Comparison of ENCODE assay signal across 28 cellular contexts in genomic region chr7:40489844-40490602, GRCh38.
DNase-seq lines count a peak whose midpoint lies in the region; TF ChIP-seq lines count a peak whose summit lies in the region.
"Had no signal": no experiment of that assay in that cellular context is flagged by ENCODE, and none has a peak within 500 bp of the region (broad histone marks: within the 10 kb centered on the region; RNA-seq: fewer than 3 reads in every experiment).

No MANE protein-coding gene starts in this region.

- TF ChIP-seq POLR2A in NB4 (IDR thresholded peaks at IDR 0.05; ENCODE audit: extremely low read depth, insufficient read length) = no peak

- no peaks in the 10 kb centered on the region for H3K79me1 ChIP-seq in neuronal stem cell (ENCODE audit: low read depth, low read length)

- H3K4me1 ChIP-seq in neuronal stem cell (ENCODE audit: control insufficient read depth in 2 of 2, insufficient read depth in 1 of 2, low read depth in 1 of 2, low read length in 2 of 2) = no peaks in the 10 kb centered on the region
- H3K4me1 ChIP-seq: lower lobe of right lung, parathyroid adenoma, right atrium auricular region had no signal

- no peaks in the 10 kb centered on the region for H3K9me3 ChIP-seq in neuronal stem cell (replicated peaks in 1 of 2; ENCODE audit: control insufficient read depth in 2 of 2, insufficient read depth in 1 of 2, low read depth in 1 of 2, low read length in 2 of 2)
- H3K9me3 ChIP-seq: lower lobe of right lung had no signal

- H3K4ac ChIP-seq in neuronal stem cell (ENCODE audit: low read length) = no peak overlapping the region

- no peak overlapping the region for H2AFZ ChIP-seq in neuronal stem cell (ENCODE audit: low read length)
- H2AFZ ChIP-seq: parathyroid adenoma had no signal

- H3K18ac ChIP-seq in neuronal stem cell (ENCODE audit: low read length) = no peak overlapping the region

- H4K8ac ChIP-seq in neuronal stem cell (ENCODE audit: low read depth, low read length) = no peak overlapping the region

- no peak overlapping the region for H2BK5ac ChIP-seq in neuronal stem cell (ENCODE audit: low read length)

- H3K4me2 ChIP-seq in neuronal stem cell (ENCODE audit: insufficient read depth, low read length, poor library complexity, severe bottlenecking) = no peak overlapping the region

- H2BK15ac ChIP-seq in neuronal stem cell (ENCODE audit: low read length) = no peak overlapping the region

- in situ Hi-C loops in G401 (cut with HindIII; ENCODE audit: low sequenced_read_pairs) = no loop called here

- WGBS in neuronal stem cell (ENCODE audit: extremely low coverage in 2 of 2, insufficient read length in 2 of 2, insufficient replicate concordance in 1 of 2), 2 donors = no CpG with 5 or more reads among the region's 2 CpGs

- H2AK5ac ChIP-seq in neuronal stem cell (ENCODE audit: low read depth, low read length) = no peak overlapping the region

- H2BK12ac ChIP-seq in neuronal stem cell (ENCODE audit: low read length) = no peak overlapping the region

- no peaks in the 10 kb centered on the region for H3K27me3 ChIP-seq in neuronal stem cell (ENCODE audit: control insufficient read depth in 3 of 3, insufficient read depth in 3 of 3, low read depth in 1 of 3, low read length in 3 of 3)
- H3K27me3 ChIP-seq: MG63, right atrium auricular region had no signal

- no peak overlapping the region for H4K91ac ChIP-seq in neuronal stem cell (ENCODE audit: low read depth, low read length, poor library complexity)

- no peak overlapping the region for H3K23ac ChIP-seq in neuronal stem cell (ENCODE audit: low read depth, low read length, poor library complexity)

- H3K4me3 ChIP-seq in NB4 (ENCODE audit: low read depth, low read length) (no peak overlapping the region), fibroblast of villous mesenchyme (ENCODE audit: low read depth, low read length) (no peak overlapping the region), neuronal stem cell (ENCODE audit: low read length in 2 of 2) (no peak overlapping the region)
- H3K4me3 ChIP-seq: lower lobe of right lung, MG63, right atrium auricular region, SK-N-MC had no signal

- TF ChIP-seq CTCF in NB4 (IDR thresholded peaks at IDR 0.05; ENCODE audit: low read depth, low read length) (no peak), fibroblast of villous mesenchyme (IDR thresholded peaks at IDR 0.05; ENCODE audit: insufficient read depth, low read depth, low read length) (peak; percentile 7)

- no peak overlapping the region for H2BK120ac ChIP-seq in neuronal stem cell (ENCODE audit: low read depth, low read length)

- DNase-seq in G401 (ENCODE audit: low spot score) (peak; percentile 85), NB4 (ENCODE audit: low read depth) (peak; percentile 42), UCSD-AML1 (lab: John Stamatoyannopoulos, UW; ENCODE audit: unreplicated experiment) (peak; percentile 5), fibroblast of villous mesenchyme (ENCODE audit: low read depth) (peak; percentile 45), kidney tubule cell (ENCODE audit: low spot score) (no peak), HuH-7.5 (ENCODE audit: low spot score) (no peak), MV-4-11 (lab: John Stamatoyannopoulos, UW) (no peak), neuronal stem cell (ENCODE audit: low spot score) (no peak)
- DNase-seq: activated CD4-positive, alpha-beta T cell treated with anti-CD3 and anti-CD28 coated beads for 4 hours; activated CD8-positive, alpha-beta memory T cell treated with anti-CD3 and anti-CD28 coated beads for 24 hours; activated gamma-delta T cell; activated naive CD8-positive, alpha-beta T cell treated with anti-CD3 and anti-CD28 coated beads, Interleukin-2, amount 50 U/mL, for 24 hours; activated T-cell treated with anti-CD3 and anti-CD28 coated beads, Interleukin-2, amount 50 U/mL, for 24 hours; DMS53; islet precursor cell; lower lobe of right lung; MG63; NCI-H1417 treated with DMSO at 0.1 percent for 48 hours; NCI-H2081; NCI-H2227 treated with DMSO at 0.1 percent for 48 hours; NCI-H526 treated with DMSO at 0.1 percent for 48 hours; nephron progenitor cell; stimulated activated CD4-positive, alpha-beta T cell treated with anti-CD3 and anti-CD28 coated beads, Interleukin-2, amount 100 ng/mL, for 24 hours; T-helper 2 cell had no signal

- H3K27ac ChIP-seq in neuronal stem cell (replicated peaks; ENCODE audit: low read length) = no peak overlapping the region
- H3K27ac ChIP-seq: lower lobe of right lung, parathyroid adenoma, right atrium auricular region, RWPE1, SK-N-MC had no signal

- no peaks in the 10 kb centered on the region for H3K36me3 ChIP-seq in neuronal stem cell (replicated peaks in 1 of 2; ENCODE audit: control insufficient read depth in 2 of 2, insufficient read depth in 2 of 2, low read length in 2 of 2)
- H3K36me3 ChIP-seq: lower lobe of right lung, MG63, right atrium auricular region had no signal

- no peak overlapping the region for H3K14ac ChIP-seq in neuronal stem cell (ENCODE audit: low read length)

- H3K9ac ChIP-seq in neuronal stem cell (ENCODE audit: low read depth, low read length, poor library complexity) = no peak overlapping the region
- H3K9ac ChIP-seq: parathyroid adenoma had no signal

Comparison
In these comparisons a context has a peak if more than half of its experiments do, and no peak if none do; other contexts are left out.
1. DNase-seq: peak in G401 (single experiment), NB4 (single experiment), UCSD-AML1 (single experiment) and fibroblast of villous mesenchyme (single experiment); none in kidney tubule cell (single experiment), HuH-7.5 (single experiment), MV-4-11 (single experiment) and neuronal stem cell (single experiment).